In genomic region chr21:37276377-37276776, GRCh38 we compare ENCODE assay signal across 23 cellular contexts.
"Had no signal": no experiment of that assay in that cellular context is flagged by ENCODE, and none has a peak within 500 bp of the region (broad histone marks: within the 10 kb centered on the region; RNA-seq: fewer than 3 reads in every experiment).

No MANE protein-coding gene starts in this region.

- H3K4me1 ChIP-seq: lower lobe of right lung, parathyroid adenoma, upper lobe of right lung had no signal

- H3K27me3 Mint-ChIP-seq: activated CD8-positive, alpha-beta T cell treated with anti-CD3 and anti-CD28 coated beads for 36 hours; activated naive CD8-positive, alpha-beta T cell treated with anti-CD3 and anti-CD28 coated beads for 36 hours; activated T-helper 17 cell treated with anti-CD3 and anti-CD28 coated beads, Interleukin-2, amount 50 U/mL, for 72 hours had no signal

- H3K9ac ChIP-seq: parathyroid adenoma had no signal

- H3K27ac Mint-ChIP-seq: activated B cell treated with CpG ODN at 0.5 μM for 24 hours; activated CD8-positive, alpha-beta T cell treated with anti-CD3 and anti-CD28 coated beads for 36 hours; activated naive CD8-positive, alpha-beta T cell treated with anti-CD3 and anti-CD28 coated beads for 36 hours; activated T-helper 17 cell treated with anti-CD3 and anti-CD28 coated beads, Interleukin-2, amount 50 U/mL, for 72 hours; effector memory CD8-positive, alpha-beta T cell; natural killer cell; stimulated activated memory B cell treated with anti-CD40 and anti-IgM and Interleukin-4, amounts not matched to agents 10 μg/mL and 1 μg/mL and 100 μg/mL, for 72 hours had no signal

- H3K4me1 Mint-ChIP-seq: activated B cell treated with CpG ODN at 0.5 μM for 24 hours; activated T-helper 17 cell treated with anti-CD3 and anti-CD28 coated beads, Interleukin-2, amount 50 U/mL, for 72 hours had no signal

- H3K27me3 ChIP-seq: upper lobe of right lung had no signal

- H3K4me2 ChIP-seq: hepatocyte, smooth muscle cell had no signal

- DNase-seq: activated B cell treated with CpG ODN at 0.5 μM for 24 hours; activated CD4-positive, alpha-beta T cell treated with anti-CD3 and anti-CD28 coated beads for 4 hours; activated CD8-positive, alpha-beta T cell treated with anti-CD3 and anti-CD28 coated beads for 36 hours; activated naive CD4-positive, alpha-beta T cell; activated naive CD8-positive, alpha-beta T cell treated with anti-CD3 and anti-CD28 coated beads for 36 hours; activated T-cell treated with anti-CD3 and anti-CD28 coated beads, Interleukin-2, amount 50 U/mL, for 1 hour; amygdala; dermis blood vessel endothelial cell; effector memory CD8-positive, alpha-beta T cell; foreskin fibroblast; islet precursor cell; lower lobe of right lung; natural killer cell; stimulated activated CD4-positive, alpha-beta T cell treated with anti-CD3 and anti-CD28 coated beads, Interleukin-4, amount 100 ng/mL, for 4 hours; upper lobe of right lung had no signal

- H3K4me3 ChIP-seq: hepatocyte, lower lobe of right lung, smooth muscle cell, thoracic aorta, upper lobe of right lung had no signal

- ATAC-seq: activated CD8-positive, alpha-beta T cell treated with anti-CD3 and anti-CD28 coated beads for 36 hours; activated T-helper 17 cell treated with anti-CD3 and anti-CD28 coated beads, Interleukin-2, amount 50 U/mL, for 72 hours; effector memory CD8-positive, alpha-beta T cell; lower lobe of right lung; natural killer cell; sciatic nerve; stimulated activated memory B cell treated with anti-CD40 and anti-IgM and Interleukin-4, amounts not matched to agents 10 μg/mL and 1 μg/mL and 100 μg/mL, for 72 hours; upper lobe of right lung had no signal

- H3K9me3 ChIP-seq: lower lobe of right lung, thoracic aorta, upper lobe of right lung had no signal

- H3K79me2 ChIP-seq: hepatocyte, parathyroid adenoma had no signal

- H2AFZ ChIP-seq: hepatocyte, parathyroid adenoma had no signal

- H3K9me3 Mint-ChIP-seq: activated B cell treated with CpG ODN at 0.5 μM for 24 hours; activated T-helper 17 cell treated with anti-CD3 and anti-CD28 coated beads, Interleukin-2, amount 50 U/mL, for 72 hours; effector memory CD8-positive, alpha-beta T cell; natural killer cell; stimulated activated memory B cell treated with anti-CD40 and anti-IgM and Interleukin-4, amounts not matched to agents 10 μg/mL and 1 μg/mL and 100 μg/mL, for 72 hours had no signal

- H3K36me3 ChIP-seq: lower lobe of right lung, thoracic aorta, upper lobe of right lung had no signal

- H3K4me3 Mint-ChIP-seq: activated B cell treated with CpG ODN at 0.5 μM for 24 hours; activated CD8-positive, alpha-beta T cell treated with anti-CD3 and anti-CD28 coated beads for 36 hours; activated naive CD8-positive, alpha-beta T cell treated with anti-CD3 and anti-CD28 coated beads for 36 hours; activated T-helper 17 cell treated with anti-CD3 and anti-CD28 coated beads, Interleukin-2, amount 50 U/mL, for 72 hours; effector memory CD8-positive, alpha-beta T cell; natural killer cell; stimulated activated memory B cell treated with anti-CD40 and anti-IgM and Interleukin-4, amounts not matched to agents 10 μg/mL and 1 μg/mL and 100 μg/mL, for 72 hours had no signal

- H3K27ac ChIP-seq: epithelial cell of prostate, hepatocyte, lower lobe of right lung, parathyroid adenoma, thoracic aorta, upper lobe of right lung had no signal

- H3K36me3 Mint-ChIP-seq: activated naive CD8-positive, alpha-beta T cell treated with anti-CD3 and anti-CD28 coated beads for 36 hours; natural killer cell; stimulated activated memory B cell treated with anti-CD40 and anti-IgM and Interleukin-4, amounts not matched to agents 10 μg/mL and 1 μg/mL and 100 μg/mL, for 72 hours had no signal
